ENCODE assay signal across 29 cellular contexts in genomic region chr5:103234239-103234975, GRCh38. TPM values are rescaled to one million over a fixed set of nuclear protein-coding genes. Genes with fewer than 3 reads are reported as not detected.
A peak's percentile ranks its signal among the peaks of the same experiment; 100 is the strongest.
DNase-seq lines count a peak whose midpoint lies in the region; ATAC-seq, FAIRE-seq and TF ChIP-seq lines count a peak whose summit lies in the region.
"Had no signal": no experiment of that assay in that cellular context is flagged by ENCODE, and none has a peak within 500 bp of the region (broad histone marks: within the 10 kb centered on the region; RNA-seq: fewer than 3 reads in every experiment).

No MANE protein-coding gene starts in this region.

- TF ChIP-seq RAD21 in IMR-90 (IDR thresholded peaks at IDR 0.05; ENCODE audit: low read length), result no peak

- in situ Hi-C loops in IMR-90 (cut with MboI; ENCODE audit: low sequenced_read_pairs), result loop anchor here (5.0 kb wide), 1 partner anchor 243 kb away; no protein-coding TSS in a partner anchor

- intact Hi-C loops in IMR-90 (cut with micrococcal nuclease), result no loop called here
- intact Hi-C loops in left lung (cut with DNase I), result loop anchor here in 1 of 2 donors (5.0 kb wide), 1 partner anchor 243 kb away; no protein-coding TSS in a partner anchor

- H3K4me1 ChIP-seq in IMR-90 (ENCODE audit: control insufficient read depth, insufficient read depth, low read length) (no peaks in the 10 kb centered on the region), left lung (no peaks in the 10 kb centered on the region), smooth muscle cell (ENCODE audit: low read depth) (no peaks in the 10 kb centered on the region), small intestine (ENCODE audit: control insufficient read depth in 2 of 2, insufficient read depth in 1 of 2, low read depth in 1 of 2, low read length in 1 of 2) (no peaks in the 10 kb centered on the region)
- H3K4me1 ChIP-seq: heart left ventricle, vagina had no signal

- H4K5ac ChIP-seq in IMR-90 (ENCODE audit: low read depth, low read length), result no peak overlapping the region

- H2BK120ac ChIP-seq in IMR-90 (ENCODE audit: low read depth, low read length), result no peak overlapping the region

- POLR2A ChIA-PET in IMR-90 (lab: Charles Lee; ENCODE audit: unreplicated experiment), result no interaction called here

- H2AK5ac ChIP-seq in IMR-90 (ENCODE audit: low read depth, low read length), result no peak overlapping the region

- 0 out of 2 replicates have a peak overlapping the region, but pooled peaks have one; percentile 19 for H3K14ac ChIP-seq in IMR-90 (replicated peaks; ENCODE audit: low read depth, low read length)

- no peak overlapping the region for H3K18ac ChIP-seq in IMR-90 (ENCODE audit: low read depth, low read length)

- H4K20me1 ChIP-seq in IMR-90 (ENCODE audit: insufficient read depth, low read length) (no peaks in the 10 kb centered on the region), smooth muscle cell (ENCODE audit: low read depth) (no peaks in the 10 kb centered on the region)

- H3K27ac ChIP-seq in IMR-90 (ENCODE audit: insufficient read depth, low read length), result no peak overlapping the region
- no peak overlapping the region for H3K27ac ChIP-seq in left lung
- no peak overlapping the region for H3K27ac ChIP-seq in smooth muscle cell (ENCODE audit: low read depth)
- no peak overlapping the region for H3K27ac ChIP-seq in small intestine (ENCODE audit: low read depth in 1 of 2, low read length in 1 of 2)
- H3K27ac ChIP-seq: C4-2B, heart left ventricle, HL-60, vagina, WERI-Rb-1 had no signal

- no peak overlapping the region for H2BK5ac ChIP-seq in IMR-90 (ENCODE audit: low read depth, low read length, poor library complexity, severe bottlenecking)

- no peak overlapping the region for H2BK15ac ChIP-seq in IMR-90 (ENCODE audit: low read depth, low read length)

- no peaks in the 10 kb centered on the region for H3K79me2 ChIP-seq in smooth muscle cell (ENCODE audit: low read depth)

- H3F3A ChIP-seq in smooth muscle cell (ENCODE audit: low read depth), result no peaks in the 10 kb centered on the region

- H3K9me3 ChIP-seq in IMR-90 (ENCODE audit: control insufficient read depth, insufficient read depth, low read length), result no peaks in the 10 kb centered on the region
- peaks cover 0 to 8% of the 10 kb centered on the region in 2 donors for H3K9me3 ChIP-seq in left lung
- H3K9me3 ChIP-seq in smooth muscle cell (replicated peaks; ENCODE audit: low read depth), result peaks cover 8% of the 10 kb centered on the region
- H3K9me3 ChIP-seq in MG63, result peaks cover 11% of the 10 kb centered on the region
- no peaks in the 10 kb centered on the region for H3K9me3 ChIP-seq in small intestine (ENCODE audit: control insufficient read depth, low read depth)
- H3K9me3 ChIP-seq: vagina had no signal

- H2AFZ ChIP-seq in IMR-90 (replicated peaks; ENCODE audit: low read length, poor library complexity) (no peak overlapping the region), smooth muscle cell (ENCODE audit: low read depth) (no peak overlapping the region)

- H4K91ac ChIP-seq in IMR-90 (ENCODE audit: insufficient read depth, low read depth, low read length), result no peak overlapping the region

- ATAC-seq in IMR-90 (ENCODE audit: low read depth), result peak; percentile 61
- ATAC-seq in left lung, result peak; percentile 47
- ATAC-seq: HCT116; heart left ventricle; HepG2; stimulated activated memory B cell treated with anti-CD40 and anti-IgM and Interleukin-4, amounts not matched to agents 10 μg/mL and 1 μg/mL and 100 μg/mL, for 72 hours had no signal

- FAIRE-seq in small intestine (lab: Jason Lieb, UNC), result no peak
- FAIRE-seq: HepG2 had no signal

- TF ChIP-seq CTCF in AG10803 (conservative IDR thresholded peaks at IDR 0.05; ENCODE audit: low read length) (no peak), IMR-90 (conservative IDR thresholded peaks at IDR 0.05; ENCODE audit: low read depth, low read length) (no peak), left lung (IDR thresholded peaks at IDR 0.05) (no peak), smooth muscle cell (IDR thresholded peaks at IDR 0.05; ENCODE audit: borderline replicate concordance, insufficient read depth, poor library complexity, severe bottlenecking) (no peak)

- CTCF ChIA-PET in IMR-90 (lab: Yijun Ruan, JAX), result no interaction called here

- BruUV-seq in IMR-90 (replicated peaks; lab: Mats Ljungman, UMichigan), result no TSS peak

- DNase-seq in AG10803 (ENCODE audit: low read depth) (peak; percentile 33), IMR-90 (peak; percentile 21), astrocyte of the hippocampus (ENCODE audit: low read depth, low spot score) (peak; percentile 49), left lung (no peak), smooth muscle cell (lab: John Stamatoyannopoulos, UW; ENCODE audit: unreplicated experiment) (no peak), MG63 (no peak), small intestine (no peak), NCI-H1694 (lab: John Stamatoyannopoulos, UW) (no peak)
- DNase-seq: activated CD4-positive, alpha-beta T cell treated with anti-CD3 and anti-CD28 coated beads, Interleukin-2, amount 50 U/mL, for 1 hour; activated naive CD4-positive, alpha-beta T cell treated with anti-CD3 and anti-CD28 coated beads, Interleukin-2, amount 50 U/mL, for 16 hours; anterior cingulate cortex; Calu3; cerebellar nuclear complex; heart left ventricle; left cardiac atrium; mesendoderm; naive B cell; NCI-H1694 treated with DMSO at 0.1 percent for 48 hours; NCI-H2171; NCI-H526 treated with DMSO at 0.1 percent for 48 hours; occipital lobe; stimulated activated CD4-positive, alpha-beta T cell treated with anti-CD3 and anti-CD28 coated beads, Interleukin-4, amount 100 ng/mL, for 1 hour; WERI-Rb-1 had no signal

- no peak overlapping the region for H3K23ac ChIP-seq in IMR-90 (ENCODE audit: low read depth, low read length)

- no peaks in the 10 kb centered on the region for H3K36me3 ChIP-seq in IMR-90 (ENCODE audit: control insufficient read depth, insufficient read depth, low read length)
- H3K36me3 ChIP-seq in left lung, result no peaks in the 10 kb centered on the region
- no peaks in the 10 kb centered on the region for H3K36me3 ChIP-seq in smooth muscle cell (ENCODE audit: low read depth)
- H3K36me3 ChIP-seq in MG63, result no peaks in the 10 kb centered on the region
- no peaks in the 10 kb centered on the region for H3K36me3 ChIP-seq in small intestine (ENCODE audit: control insufficient read depth in 2 of 2, insufficient read depth in 2 of 2, low read length in 2 of 2)
- H3K36me3 ChIP-seq: heart left ventricle, vagina, WERI-Rb-1 had no signal

- no peak overlapping the region for H2AK9ac ChIP-seq in IMR-90 (replicated peaks; ENCODE audit: low read depth, low read length, poor library complexity)

- no peaks in the 10 kb centered on the region for H3K9me1 ChIP-seq in IMR-90 (ENCODE audit: insufficient read depth, low read length)

- no CpG with 5 or more reads among the region's 4 CpGs for WGBS in IMR-90 (ENCODE audit: extremely low coverage in 2 of 2, insufficient read length in 1 of 2), 2 experiments
- WGBS in smooth muscle cell (ENCODE audit: low lambda C conversion rate), result 64% methylated on average over 4 of the region's 4 CpGs
- WGBS in small intestine, 3 donors, result 87 to 93% (median 88%) methylated on average over 4 of the region's 4 CpGs

- no peak for TF ChIP-seq POLR2A in IMR-90 (IDR thresholded peaks at IDR 0.05; ENCODE audit: low read depth, low read length)

- H2BK20ac ChIP-seq in IMR-90 (ENCODE audit: low read depth, low read length), result no peak overlapping the region

- dilution Hi-C loops in IMR-90 (cut with HindIII; ENCODE audit: low sequenced_read_pairs, unreplicated experiment), result no loop called here

- H3K4me3 ChIP-seq in AG10803 (ENCODE audit: low read length) (no peak overlapping the region), IMR-90 (ENCODE audit: insufficient read depth, low read depth, low read length) (no peak overlapping the region), left lung (no peak overlapping the region), smooth muscle cell (no peak overlapping the region), MG63 (no peak overlapping the region), small intestine (ENCODE audit: low read depth in 1 of 2, low read length in 2 of 2) (no peak overlapping the region)
- H3K4me3 ChIP-seq: heart left ventricle, vagina had no signal

- H3K56ac ChIP-seq in IMR-90 (ENCODE audit: extremely low read depth, insufficient read depth, low read length), result no peak overlapping the region

- no peaks in the 10 kb centered on the region for H3K27me3 ChIP-seq in IMR-90 (ENCODE audit: control insufficient read depth, insufficient read depth, low read length)
- H3K27me3 ChIP-seq in left lung, result no peaks in the 10 kb centered on the region
- no peaks in the 10 kb centered on the region for H3K27me3 ChIP-seq in smooth muscle cell (ENCODE audit: low read depth)
- 0 out of 2 replicates have a peak, but pooled peaks cover 3% of the 10 kb centered on the region for H3K27me3 ChIP-seq in MG63
- H3K27me3 ChIP-seq in small intestine (ENCODE audit: control insufficient read depth in 2 of 2, insufficient read depth in 2 of 2, low read length in 2 of 2), result no peaks in the 10 kb centered on the region
- H3K27me3 ChIP-seq: heart left ventricle, vagina had no signal

- no peak overlapping the region for H3K4ac ChIP-seq in IMR-90 (ENCODE audit: low read depth, low read length)

- no peak overlapping the region for H3K9ac ChIP-seq in IMR-90 (ENCODE audit: low read depth, low read length)
- no peak overlapping the region for H3K9ac ChIP-seq in smooth muscle cell (ENCODE audit: low read depth)

- H3K79me1 ChIP-seq in IMR-90 (ENCODE audit: low read depth in 1 of 2, low read length in 2 of 2), result no peaks in the 10 kb centered on the region

- H4K8ac ChIP-seq in IMR-90 (ENCODE audit: low read depth in 2 of 2, low read length in 2 of 2), result no peak overlapping the region

- H3K4me2 ChIP-seq in IMR-90 (ENCODE audit: low read depth, low read length) (no peak overlapping the region), smooth muscle cell (no peak overlapping the region)

TF ChIP-seq in IMR-90, 13 proteins besides CTCF, POLR2A, EP300 and RAD21 (continues in another document):
- TF ChIP-seq MAFK (IDR thresholded peaks at IDR 0.05; ENCODE audit: low read depth, low read length) (no peak), BHLHE40 (IDR thresholded peaks at IDR 0.05; ENCODE audit: low read depth, low read length) (no peak), RCOR1 (IDR thresholded peaks at IDR 0.05; ENCODE audit: insufficient replicate concordance, low read length) (no peak)

RNA-seq across cellular contexts. Expression of gene MACIR, which starts 24.2 kb away (rescaled TPM):
- total RNA-seq in IMR-90 (2012; rRNA removed) (21.3 and 22.2 TPM in 2 replicates), left lung (1 to 10 TPM; 7.0 to 8.0 TPM), smooth muscle cell (24.0 and 24.7 TPM in 2 replicates)
- polyA plus RNA-seq in IMR-90 (2012; rRNA removed) (10.4 and 11.1 TPM in 2 replicates), smooth muscle cell (6.7 and 22.7 TPM in 2 replicates), small intestine (10 to 100 TPM in 1 of 3 donors, 1 to 10 TPM in 2; 9.2 to 23.7 (median 9.8) TPM)
- 4.7 and 7.4 TPM in 2 replicates for polyA plus RNA-seq in IMR-90 (2012; cell fraction: cytosol; rRNA removed)
- polyA plus RNA-seq in IMR-90 (2012; cell fraction: nucleus; rRNA removed; ENCODE audit: low replicate concordance), result 3.5 and 7.0 TPM in 2 replicates
- total RNA-seq in MG63 (2014; rRNA removed; shearing (Covaris generic); ENCODE audit: low replicate concordance), result 30.9 and 32.2 TPM in 2 replicates

Comparison
In these comparisons a context has a peak if more than half of its experiments do, and no peak if none do; other contexts are left out.
1. DNase-seq: peak in AG10803 (single experiment), IMR-90 (single experiment) and astrocyte of the hippocampus (single experiment); none in left lung (0 of 2), smooth muscle cell (single experiment), MG63 (single experiment), small intestine (single experiment) and NCI-H1694 (single experiment).